ENCODE assay signal across 9 cellular contexts in genomic region chr17:39001703-39002637, GRCh38. TPM values are rescaled to one million over a fixed set of nuclear protein-coding genes. Genes with fewer than 3 reads are reported as not detected.
A peak's percentile ranks its signal among the peaks of the same experiment; 100 is the strongest.
DNase-seq lines count a peak whose midpoint lies in the region; ATAC-seq and TF ChIP-seq lines count a peak whose summit lies in the region.
"Had no signal": no experiment of that assay in that cellular context is flagged by ENCODE, and none has a peak within 500 bp of the region (broad histone marks: within the 10 kb centered on the region; RNA-seq: fewer than 3 reads in every experiment).

No MANE protein-coding gene starts in this region.

- H3K27me3 Mint-ChIP-seq in immature natural killer cell (ENCODE audit: low read depth in 3 of 3) = peaks cover 7 to 16% (median 7%) of the 10 kb centered on the region in 3 donors

- TF ChIP-seq CTCF in HFF-Myc (IDR thresholded peaks at IDR 0.05; ENCODE audit: low read depth, low read length, missing control alignments) = no peak
- TF ChIP-seq CTCF in spleen (IDR thresholded peaks at IDR 0.05 in 8 of 11, conservative IDR thresholded peaks at IDR 0.05 in 3 of 11) = no peak

- H3K27ac Mint-ChIP-seq in immature natural killer cell = peak overlapping the region in 1 of 6 donors; percentile 3

- peak; percentile 71 for DNase-seq in HFF-Myc (ENCODE audit: extremely low read depth, low read depth)
- peak; percentile 83 for DNase-seq in left ventricle myocardium superior
- peak; percentile 76 for DNase-seq in spleen
- DNase-seq in activated CD8-positive, alpha-beta memory T cell treated with anti-CD3 and anti-CD28 coated beads, Interleukin-2, amount 50 U/mL, for 48 hours = no peak
- DNase-seq in SHP77 (lab: John Stamatoyannopoulos, UW) = no peak
- no peak for DNase-seq in immature natural killer cell
- DNase-seq: T-helper 1 cell had no signal

- no peak overlapping the region for H3K4me3 Mint-ChIP-seq in immature natural killer cell

- peaks cover 0 to 18% (median 16%) of the 10 kb centered on the region in 8 donors for H3K9me3 ChIP-seq in spleen

- peaks cover 5 to 14% (median 9%) of the 10 kb centered on the region in 6 donors for H3K9me3 Mint-ChIP-seq in immature natural killer cell

- H3K4me3 ChIP-seq in HFF-Myc (replicated peaks; ENCODE audit: low read depth, low read length) (no peak overlapping the region), spleen (peak overlapping the region in 1 of 8 donors; percentile 17)

- peaks cover 0 to 18% (median 0%) of the 10 kb centered on the region in 7 donors for H3K27me3 ChIP-seq in spleen (replicated peaks in 1 of 7)

- no peaks in the 10 kb centered on the region for H3K36me3 ChIP-seq in spleen

- H3K27ac ChIP-seq in adipose tissue (ENCODE audit: low read depth, low read length) (peak overlapping the region; percentile 82), spleen (peak overlapping the region in 7 of 8 donors; percentile 70 to 82 (median 76))

- 23 to 56% (median 28%) methylated on average over 9 of the region's 9 CpGs for WGBS in adipose tissue, 3 donors
- WGBS in spleen, 5 donors = 30 to 52% (median 34%) methylated on average over 9 of the region's 9 CpGs

- peaks cover 0 to 26% (median 16%) of the 10 kb centered on the region in 6 donors for H3K4me1 ChIP-seq in spleen

- H3K36me3 Mint-ChIP-seq in immature natural killer cell = peaks cover under 1 to 7% (median 4%) of the 10 kb centered on the region in 3 donors

- H3K4me1 Mint-ChIP-seq in immature natural killer cell = peaks cover 11 to 19% of the 10 kb centered on the region in 2 donors

- ATAC-seq in left ventricle myocardium superior (peak; percentile 94), HG03460 (IDR thresholded peaks at IDR 0.05; ENCODE audit: unreplicated experiment) (no peak)

- intact Hi-C loops in left ventricle myocardium superior (cut with micrococcal nuclease) = no loop called here
- intact Hi-C loops in spleen (cut with DNase I; ENCODE audit: low total_unique reads) = no loop called here

- no peak for TF ChIP-seq POLR2A in spleen (IDR thresholded peaks at IDR 0.05)

RNA-seq across cellular contexts. Expression of gene FBXO47, which starts 34.8 kb away (rescaled TPM):
- polyA plus RNA-seq in adipose tissue (under 1 TPM in 1 of 3 donors, not detected in 2; 0.03 TPM), spleen (under 1 TPM in 1 of 3 donors, not detected in 2; 0.06 TPM), immature natural killer cell (not detected)
- total RNA-seq in left ventricle myocardium superior (not detected), spleen (not detected)

Comparison
In these comparisons a context has a peak if more than half of its experiments do, and no peak if none do; other contexts are left out.
1. DNase-seq: peak in HFF-Myc (single experiment), left ventricle myocardium superior (single experiment) and spleen (single experiment); none in activated CD8-positive, alpha-beta memory T cell treated with anti-CD3 and anti-CD28 coated beads, Interleukin-2, amount 50 U/mL, for 48 hours (single experiment), SHP77 (0 of 2) and immature natural killer cell (0 of 3).